9 cellular contexts compared by ENCODE assay signal in the genomic region with DNA sequence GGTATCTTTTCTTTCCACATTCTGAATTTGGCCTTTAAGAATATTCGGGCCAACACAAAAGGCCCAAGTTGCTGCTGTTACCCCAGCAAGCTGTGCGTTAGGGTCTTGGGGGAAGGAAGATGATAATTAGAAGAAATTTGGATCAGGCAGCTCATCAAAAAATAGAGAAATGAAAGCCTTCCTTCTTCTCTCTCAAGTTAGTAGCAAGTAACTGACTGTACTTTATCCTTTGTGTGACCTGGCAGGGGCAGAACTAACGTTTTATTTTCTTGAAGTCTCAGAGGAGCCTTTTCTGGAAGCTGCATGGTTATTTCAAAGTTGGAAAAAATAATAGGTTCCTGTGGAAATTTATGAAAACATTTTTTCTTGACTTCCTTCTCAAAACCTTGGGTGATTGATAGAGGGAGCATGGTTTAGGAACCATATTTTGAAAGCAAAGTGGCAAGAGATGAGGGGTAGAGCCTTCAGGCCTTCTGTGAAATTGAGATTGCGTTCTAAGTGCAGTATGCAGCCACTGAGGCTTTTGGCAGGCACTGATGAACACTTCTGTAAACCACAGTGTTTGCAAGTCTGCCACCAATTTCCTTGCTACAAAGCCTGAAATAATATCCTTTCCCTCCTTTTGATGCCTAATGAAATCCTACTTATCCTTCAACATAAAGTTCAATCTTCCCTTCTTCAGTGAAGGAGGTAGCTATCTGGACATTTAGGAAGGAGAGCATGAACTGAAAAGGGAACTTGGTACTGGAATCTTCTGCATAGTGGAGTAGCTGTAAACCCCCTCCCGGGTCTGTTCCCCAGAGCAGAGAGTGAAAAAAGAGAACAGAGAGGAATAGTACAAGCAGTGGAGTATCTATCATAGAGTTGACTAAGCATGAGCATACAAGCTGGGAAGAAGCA.
DNase-seq lines count a peak whose midpoint lies in the region; ATAC-seq and TF ChIP-seq lines count a peak whose summit lies in the region.
"Had no signal": no experiment of that assay in that cellular context is flagged by ENCODE, and none has a peak within 500 bp of the region (broad histone marks: within the 10 kb centered on the region; RNA-seq: fewer than 3 reads in every experiment).

No MANE protein-coding gene starts in this region.

- no peaks in the 10 kb centered on the region for H3K27me3 Mint-ChIP-seq in progenitor cell of endocrine pancreas
- H3K27me3 Mint-ChIP-seq: activated naive CD4-positive, alpha-beta T cell treated with anti-CD3 and anti-CD28 coated beads, Interleukin-2, amount 50 U/mL, for 24 hours had no signal

- peaks cover 16% of the 10 kb centered on the region for H3K4me1 Mint-ChIP-seq in progenitor cell of endocrine pancreas (ENCODE audit: low read depth)

- ATAC-seq in GM19025 (IDR thresholded peaks at IDR 0.05; ENCODE audit: low read depth, unreplicated experiment) (peak; percentile 73), HG03139 (IDR thresholded peaks at IDR 0.05; ENCODE audit: unreplicated experiment) (peak; percentile 47)

- DNase-seq in astrocyte of the spinal cord (ENCODE audit: low read depth, low spot score) (peak; percentile 47), progenitor cell of endocrine pancreas (ENCODE audit: low spot score, unreplicated experiment) (no peak), activated T-cell treated with anti-CD3 and anti-CD28 coated beads for 4 hours (no peak), OCI-M2 (lab: John Stamatoyannopoulos, UW; ENCODE audit: unreplicated experiment) (no peak), HuH-7.5 (ENCODE audit: low spot score) (no peak), HPDE6-E6E7 (ENCODE audit: extremely low spot score) (no peak)

- no peak for TF ChIP-seq CTCF in astrocyte of the spinal cord (IDR thresholded peaks at IDR 0.05; ENCODE audit: low read depth, low read length)
- no peak for TF ChIP-seq CTCF in progenitor cell of endocrine pancreas (IDR thresholded peaks at IDR 0.05; ENCODE audit: unreplicated experiment)

- H3K27ac Mint-ChIP-seq in progenitor cell of endocrine pancreas, result peak overlapping the region; percentile 51
- H3K27ac Mint-ChIP-seq: activated naive CD4-positive, alpha-beta T cell treated with anti-CD3 and anti-CD28 coated beads, Interleukin-2, amount 50 U/mL, for 24 hours had no signal

- H3K9me3 Mint-ChIP-seq in progenitor cell of endocrine pancreas (ENCODE audit: low read depth), result peaks cover 9% of the 10 kb centered on the region
- H3K9me3 Mint-ChIP-seq: activated naive CD4-positive, alpha-beta T cell treated with anti-CD3 and anti-CD28 coated beads, Interleukin-2, amount 50 U/mL, for 24 hours had no signal

- in situ Hi-C loops in astrocyte of the spinal cord (cut with HindIII; ENCODE audit: low sequenced_read_pairs), result no loop called here

- H3K4me3 ChIP-seq in astrocyte of the spinal cord (ENCODE audit: low read depth, low read length), result no peak overlapping the region

- H3K36me3 Mint-ChIP-seq in progenitor cell of endocrine pancreas (ENCODE audit: insufficient read depth), result peaks cover 30% of the 10 kb centered on the region
- H3K36me3 Mint-ChIP-seq: activated naive CD4-positive, alpha-beta T cell treated with anti-CD3 and anti-CD28 coated beads, Interleukin-2, amount 50 U/mL, for 24 hours had no signal

- no peak overlapping the region for H3K4me3 Mint-ChIP-seq in progenitor cell of endocrine pancreas (ENCODE audit: low read depth)
- H3K4me3 Mint-ChIP-seq: activated naive CD4-positive, alpha-beta T cell treated with anti-CD3 and anti-CD28 coated beads, Interleukin-2, amount 50 U/mL, for 24 hours had no signal
